10 cellular contexts compared by ENCODE assay signal in the genomic region with DNA sequence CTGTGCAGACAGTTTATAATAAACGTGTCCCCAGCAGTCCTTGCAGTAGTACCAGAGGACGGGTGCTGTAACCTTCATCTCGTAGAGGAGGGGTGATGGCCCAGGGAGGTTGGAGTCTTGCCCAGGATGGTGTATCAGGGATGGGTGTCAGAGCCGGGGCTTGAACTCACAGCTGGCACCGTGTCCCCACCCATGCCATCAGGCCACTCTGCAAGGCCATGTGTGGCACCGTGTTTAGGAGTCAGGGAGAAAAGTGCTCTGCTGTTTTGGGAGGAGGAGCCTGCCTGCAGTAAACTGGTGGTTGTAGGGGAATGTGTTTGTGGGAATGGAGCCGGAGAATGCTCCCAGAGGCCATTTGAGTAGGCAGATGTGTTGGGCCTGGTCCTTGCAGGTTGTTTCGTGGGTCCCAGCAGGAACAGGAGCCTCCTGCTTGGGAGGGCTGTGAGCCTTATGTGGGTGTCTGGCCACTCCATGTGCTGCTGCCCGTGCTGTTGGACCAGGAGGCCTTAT. TPM values are rescaled to one million over a fixed set of nuclear protein-coding genes. Genes with fewer than 3 reads are reported as not detected.
DNase-seq lines count a peak whose midpoint lies in the region; ATAC-seq and TF ChIP-seq lines count a peak whose summit lies in the region.
"Had no signal": no experiment of that assay in that cellular context is flagged by ENCODE, and none has a peak within 500 bp of the region (broad histone marks: within the 10 kb centered on the region; RNA-seq: fewer than 3 reads in every experiment).

No MANE protein-coding gene starts in this region.

- TF ChIP-seq CTCF in foreskin keratinocyte (conservative IDR thresholded peaks at IDR 0.05): no peak
- TF ChIP-seq CTCF in spleen (IDR thresholded peaks at IDR 0.05 in 8 of 11, conservative IDR thresholded peaks at IDR 0.05 in 3 of 11): no peak

- H3K9me3 ChIP-seq in spleen: no peaks in the 10 kb centered on the region

- H3K36me3 Mint-ChIP-seq in activated T-helper 1 cell treated with anti-CD3 and anti-CD28 coated beads, Interleukin-12 subunit alpha, Interleukin-12 subunit beta, Interleukin-2, Interleukin-4 antibody, amounts not matched to agents 30 ng/mL and 10 ng/mL and 1 ng/mL, durations not matched to agents 14 hours and 24 hours and 36 hours (ENCODE audit: low read depth): no peaks in the 10 kb centered on the region
- peaks cover 5 to 9% of the 10 kb centered on the region in 2 donors for H3K36me3 Mint-ChIP-seq in activated naive CD4-positive, alpha-beta T cell treated with anti-CD3 and anti-CD28 coated beads, Interleukin-2, amount 50 U/mL, for 72 hours

- no peaks in the 10 kb centered on the region for H3K36me3 ChIP-seq in spleen

- WGBS in spleen, 5 donors: 53 to 79% (median 69%) methylated on average over 7 to 9 of the region's 9 CpGs

- intact Hi-C loops in activated T-helper 1 cell treated with anti-CD3 and anti-CD28 coated beads, Interleukin-12 subunit alpha, Interleukin-12 subunit beta, Interleukin-2, Interleukin-4 antibody, amounts not matched to agents 30 ng/mL and 10 ng/mL and 1 ng/mL, durations not matched to agents 14 hours and 24 hours and 36 hours (cut with micrococcal nuclease): no loop called here
- intact Hi-C loops in spleen (cut with DNase I; ENCODE audit: low total_unique reads): no loop called here

- H3K27me3 ChIP-seq in foreskin keratinocyte (no peaks in the 10 kb centered on the region), spleen (replicated peaks in 1 of 7) (peaks cover 0 to 62% (median 21%) of the 10 kb centered on the region in 7 donors)

- H3K4me3 Mint-ChIP-seq in activated T-helper 1 cell treated with anti-CD3 and anti-CD28 coated beads, Interleukin-12 subunit alpha, Interleukin-12 subunit beta, Interleukin-2, Interleukin-4 antibody, amounts not matched to agents 30 ng/mL and 10 ng/mL and 1 ng/mL, durations not matched to agents 14 hours and 24 hours and 36 hours: peak overlapping the region; percentile 68

- peaks cover 32% of the 10 kb centered on the region for H3K27me3 Mint-ChIP-seq in activated T-helper 1 cell treated with anti-CD3 and anti-CD28 coated beads, Interleukin-12 subunit alpha, Interleukin-12 subunit beta, Interleukin-2, Interleukin-4 antibody, amounts not matched to agents 30 ng/mL and 10 ng/mL and 1 ng/mL, durations not matched to agents 14 hours and 24 hours and 36 hours (ENCODE audit: insufficient read depth)

- H3K4me1 Mint-ChIP-seq in activated T-helper 1 cell treated with anti-CD3 and anti-CD28 coated beads, Interleukin-12 subunit alpha, Interleukin-12 subunit beta, Interleukin-2, Interleukin-4 antibody, amounts not matched to agents 30 ng/mL and 10 ng/mL and 1 ng/mL, durations not matched to agents 14 hours and 24 hours and 36 hours (ENCODE audit: low read depth): peaks cover 16% of the 10 kb centered on the region

- H3K27ac Mint-ChIP-seq in activated T-helper 1 cell treated with anti-CD3 and anti-CD28 coated beads, Interleukin-12 subunit alpha, Interleukin-12 subunit beta, Interleukin-2, Interleukin-4 antibody, amounts not matched to agents 30 ng/mL and 10 ng/mL and 1 ng/mL, durations not matched to agents 14 hours and 24 hours and 36 hours: no peak overlapping the region
- no peak overlapping the region for H3K27ac Mint-ChIP-seq in activated naive CD4-positive, alpha-beta T cell treated with anti-CD3 and anti-CD28 coated beads, Interleukin-2, amount 50 U/mL, for 72 hours

- ATAC-seq in foreskin keratinocyte: no peak
- no peak for ATAC-seq in GM21825 (IDR thresholded peaks at IDR 0.05; ENCODE audit: unreplicated experiment)
- ATAC-seq in activated naive CD4-positive, alpha-beta T cell treated with anti-CD3 and anti-CD28 coated beads, Interleukin-2, amount 50 U/mL, for 72 hours: no peak

- H3K4me3 ChIP-seq in spleen: no peak overlapping the region

- TF ChIP-seq POLR2A in spleen (IDR thresholded peaks at IDR 0.05): no peak

- peak overlapping the region; percentile 57 for H3K27ac ChIP-seq in foreskin keratinocyte
- no peak overlapping the region for H3K27ac ChIP-seq in spleen

- no peaks in the 10 kb centered on the region for H3K9me3 Mint-ChIP-seq in activated T-helper 1 cell treated with anti-CD3 and anti-CD28 coated beads, Interleukin-12 subunit alpha, Interleukin-12 subunit beta, Interleukin-2, Interleukin-4 antibody, amounts not matched to agents 30 ng/mL and 10 ng/mL and 1 ng/mL, durations not matched to agents 14 hours and 24 hours and 36 hours
- H3K9me3 Mint-ChIP-seq in activated naive CD4-positive, alpha-beta T cell treated with anti-CD3 and anti-CD28 coated beads, Interleukin-2, amount 50 U/mL, for 72 hours: no peaks in the 10 kb centered on the region

- peaks cover 15% of the 10 kb centered on the region for H3K4me1 ChIP-seq in foreskin keratinocyte
- peaks cover 15 to 52% (median 33%) of the 10 kb centered on the region in 6 donors for H3K4me1 ChIP-seq in spleen

- DNase-seq in activated effector memory CD4-positive, alpha-beta T cell treated with anti-CD3 and anti-CD28 coated beads, Interleukin-2, amount 50 U/mL, for 16 hours: peak; percentile 54
- no peak for DNase-seq in activated effector memory CD4-positive, alpha-beta T cell treated with Interleukin-2 at 50 U/mL for 16 hours
- no peak for DNase-seq in activated T-helper 1 cell treated with anti-CD3 and anti-CD28 coated beads, Interleukin-12 subunit alpha, Interleukin-12 subunit beta, Interleukin-2, Interleukin-4 antibody, amounts not matched to agents 30 ng/mL and 10 ng/mL and 1 ng/mL, durations not matched to agents 14 hours and 24 hours and 36 hours (ENCODE audit: low spot score)
- DNase-seq in foreskin keratinocyte (no peak), spleen (peak; percentile 42), A172 (ENCODE audit: low spot score) (no peak)
- DNase-seq in activated naive CD4-positive, alpha-beta T cell treated with anti-CD3 and anti-CD28 coated beads, Interleukin-2, amount 50 U/mL, for 72 hours (ENCODE audit: low spot score in 2 of 2): no peak
- DNase-seq: activated gamma-delta T cell treated with Interleukin-2 at 50 U/mL for 16 hours, NCI-H526 treated with DMSO at 0.1 percent for 48 hours had no signal

RNA-seq across cellular contexts. Expression of gene ADORA2B, which starts 1.7 kb away (rescaled TPM):
- total RNA-seq in activated T-helper 1 cell treated with anti-CD3 and anti-CD28 coated beads, Interleukin-12 subunit alpha, Interleukin-12 subunit beta, Interleukin-2, Interleukin-4 antibody, amounts not matched to agents 30 ng/mL and 10 ng/mL and 1 ng/mL, durations not matched to agents 14 hours and 24 hours and 36 hours: 1.4 and 1.5 TPM in 2 replicates
- 20.7 and 42.6 TPM in 2 replicates for total RNA-seq in foreskin keratinocyte
- polyA plus RNA-seq in foreskin keratinocyte: 17.7 and 42.6 TPM in 2 replicates
- total RNA-seq in spleen: 1 to 10 TPM in 2 of 7 donors, under 1 TPM in 3, not detected in 2; 0.77 to 2.7 (median 0.92) TPM
- polyA plus RNA-seq in spleen: under 1 TPM; 0.13 to 0.23 (median 0.16) TPM
- total RNA-seq in A172 (2014; rRNA removed; shearing (Covaris generic)): 32.1 and 37.2 TPM in 2 replicates
- 1 to 10 TPM in 1 of 2 donors, under 1 TPM in 1; 0.30 to 4.7 TPM for total RNA-seq in activated naive CD4-positive, alpha-beta T cell treated with anti-CD3 and anti-CD28 coated beads, Interleukin-2, amount 50 U/mL, for 72 hours

RNA-seq across cellular contexts. Expression of gene ZSWIM7, which starts 52.8 kb away (rescaled TPM):
- 8.3 and 9.5 TPM in 2 replicates for total RNA-seq in activated T-helper 1 cell treated with anti-CD3 and anti-CD28 coated beads, Interleukin-12 subunit alpha, Interleukin-12 subunit beta, Interleukin-2, Interleukin-4 antibody, amounts not matched to agents 30 ng/mL and 10 ng/mL and 1 ng/mL, durations not matched to agents 14 hours and 24 hours and 36 hours
- total RNA-seq in foreskin keratinocyte (26.7 and 31.5 TPM in 2 replicates), spleen (10 to 100 TPM; 13.4 to 40.4 (median 20.7) TPM)
- polyA plus RNA-seq in foreskin keratinocyte (39.2 and 50.1 TPM in 2 replicates), spleen (10 to 100 TPM; 32.8 to 47.6 (median 42.3) TPM)
- total RNA-seq in A172 (2014; rRNA removed; shearing (Covaris generic)): 33.6 and 42.1 TPM in 2 replicates
- 10 to 100 TPM in 1 of 2 donors, 1 to 10 TPM in 1; 8.8 to 26.2 TPM for total RNA-seq in activated naive CD4-positive, alpha-beta T cell treated with anti-CD3 and anti-CD28 coated beads, Interleukin-2, amount 50 U/mL, for 72 hours

RNA-seq across cellular contexts. Expression of gene TTC19, which starts 53.0 kb away (rescaled TPM):
- 38.0 and 40.3 TPM in 2 replicates for total RNA-seq in activated T-helper 1 cell treated with anti-CD3 and anti-CD28 coated beads, Interleukin-12 subunit alpha, Interleukin-12 subunit beta, Interleukin-2, Interleukin-4 antibody, amounts not matched to agents 30 ng/mL and 10 ng/mL and 1 ng/mL, durations not matched to agents 14 hours and 24 hours and 36 hours
- total RNA-seq in foreskin keratinocyte (25.2 and 26.0 TPM in 2 replicates), spleen (10 to 100 TPM; 29.9 to 59.9 (median 36.6) TPM)
- polyA plus RNA-seq in foreskin keratinocyte (16.0 and 17.1 TPM in 2 replicates), spleen (10 to 100 TPM; 14.6 to 20.3 (median 15.2) TPM)
- 65.0 and 74.9 TPM in 2 replicates for total RNA-seq in A172 (2014; rRNA removed; shearing (Covaris generic))
- 10 to 100 TPM; 27.3 to 29.4 TPM for total RNA-seq in activated naive CD4-positive, alpha-beta T cell treated with anti-CD3 and anti-CD28 coated beads, Interleukin-2, amount 50 U/mL, for 72 hours

Comparison
In these comparisons a context has a peak if more than half of its experiments do, and no peak if none do; other contexts are left out.
1. DNase-seq: peak in activated effector memory CD4-positive, alpha-beta T cell treated with anti-CD3 and anti-CD28 coated beads, Interleukin-2, amount 50 U/mL, for 16 hours (single experiment) and spleen (single experiment); none in activated effector memory CD4-positive, alpha-beta T cell treated with Interleukin-2 at 50 U/mL for 16 hours (single experiment), activated T-helper 1 cell treated with anti-CD3 and anti-CD28 coated beads, Interleukin-12 subunit alpha, Interleukin-12 subunit beta, Interleukin-2, Interleukin-4 antibody, amounts not matched to agents 30 ng/mL and 10 ng/mL and 1 ng/mL, durations not matched to agents 14 hours and 24 hours and 36 hours (single experiment), foreskin keratinocyte (0 of 2), A172 (single experiment) and activated naive CD4-positive, alpha-beta T cell treated with anti-CD3 and anti-CD28 coated beads, Interleukin-2, amount 50 U/mL, for 72 hours (0 of 2).